Comparison of ENCODE assay signal across 8 cellular contexts in genomic region chr1:75785320-75785963, GRCh38. TPM values are rescaled to one million over a fixed set of nuclear protein-coding genes. Genes with fewer than 3 reads are reported as not detected.
DNase-seq lines count a peak whose midpoint lies in the region; ATAC-seq and TF ChIP-seq lines count a peak whose summit lies in the region.

No MANE protein-coding gene starts in this region.

- TF ChIP-seq CTCF in glutamatergic neuron (IDR thresholded peaks at IDR 0.05; ENCODE audit: partially characterized antibody, unreplicated experiment): no peak

- peak overlapping the region; percentile 100 for H3K4me3 Mint-ChIP-seq in glutamatergic neuron (ENCODE audit: unreplicated experiment)

- H3K36me3 Mint-ChIP-seq in glutamatergic neuron (ENCODE audit: unreplicated experiment): no peaks in the 10 kb centered on the region

- DNase-seq in glutamatergic neuron: no peak
- no peak for DNase-seq in skeletal muscle cell (ENCODE audit: low read depth)
- DNase-seq in activated effector memory CD4-positive, alpha-beta T cell treated with anti-CD3 and anti-CD28 coated beads, Interleukin-2, amount 50 U/mL, for 16 hours: no peak
- no peak for DNase-seq in stimulated activated naive CD4-positive, alpha-beta T cell (lab: John Stamatoyannopoulos, UW)
- DNase-seq in NCI-H748 treated with DMSO at 0.1 percent for 48 hours (lab: John Stamatoyannopoulos, UW): no peak

- H3K27me3 Mint-ChIP-seq in glutamatergic neuron (ENCODE audit: unreplicated experiment): peaks cover 2% of the 10 kb centered on the region

- peaks cover 18% of the 10 kb centered on the region for H3K4me1 Mint-ChIP-seq in glutamatergic neuron (ENCODE audit: low read depth, unreplicated experiment)

- H3K4me3 ChIP-seq in skeletal muscle cell (ENCODE audit: low read depth, low read length): peak overlapping the region; percentile 94

- peak overlapping the region; percentile 96 for H3K27ac Mint-ChIP-seq in glutamatergic neuron (ENCODE audit: unreplicated experiment)

- peaks cover 7% of the 10 kb centered on the region for H3K9me3 Mint-ChIP-seq in glutamatergic neuron (ENCODE audit: unreplicated experiment)

- ATAC-seq in GM18907 (IDR thresholded peaks at IDR 0.05; ENCODE audit: unreplicated experiment) (peak; percentile 27), HG02840 (IDR thresholded peaks at IDR 0.05; ENCODE audit: low FRiP score, unreplicated experiment) (peak; percentile 19), SK-N-SH treated with all-trans-retinoic acid at 6 μM for 48 hours (peak; percentile 68)

TF ChIP-seq in SK-N-SH treated with all-trans-retinoic acid at 6 μM for 48 hours, 23 proteins besides CTCF, POLR2A, EP300 and RAD21:
- TF ChIP-seq ARNTL (CRISPR knock-in tag; IDR thresholded peaks at IDR 0.05; ENCODE audit: borderline replicate concordance, low read depth) (no peak), ESRRG (CRISPR knock-in tag; IDR thresholded peaks at IDR 0.05) (no peak), ISL1 (CRISPR knock-in tag; IDR thresholded peaks at IDR 0.05) (no peak), ZNF70 (CRISPR knock-in tag; IDR thresholded peaks at IDR 0.05) (no peak), TOX (CRISPR knock-in tag; IDR thresholded peaks at IDR 0.05; ENCODE audit: borderline replicate concordance) (no peak), RARB (CRISPR knock-in tag; IDR thresholded peaks at IDR 0.05) (no peak)

RNA-seq across cellular contexts. Expression of gene RABGGTB, which starts 0.6 kb away (rescaled TPM):
- total RNA-seq in glutamatergic neuron (ENCODE audit: unreplicated experiment): 70.8 TPM

RNA-seq across cellular contexts. Expression of gene MSH4, which starts 11.2 kb away (rescaled TPM):
- 0.20 TPM for total RNA-seq in glutamatergic neuron (ENCODE audit: unreplicated experiment)
